Comparison of ENCODE assay signal across 14 cellular contexts in the genomic region with DNA sequence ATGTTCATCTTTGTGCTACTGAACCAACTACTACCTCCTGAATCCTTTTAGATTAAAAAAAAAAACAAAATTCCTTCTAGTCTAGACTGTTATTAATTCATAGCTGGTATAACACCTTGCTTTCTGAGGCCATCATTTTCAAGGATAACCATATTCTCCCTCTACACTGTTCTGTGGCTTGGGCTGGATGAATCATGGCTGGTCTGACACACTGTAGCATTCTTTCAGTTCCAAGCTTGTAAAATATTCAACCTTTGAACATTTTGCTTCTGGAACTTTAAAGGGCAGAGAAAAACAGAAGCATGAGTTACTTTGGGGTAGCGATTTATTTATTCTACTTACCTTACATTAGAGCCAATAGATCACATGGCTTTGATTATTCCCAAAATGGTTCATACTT. TPM values are rescaled to one million over a fixed set of nuclear protein-coding genes. Genes with fewer than 3 reads are reported as not detected.
DNase-seq lines count a peak whose midpoint lies in the region; TF ChIP-seq lines count a peak whose summit lies in the region.
"Had no signal": no experiment of that assay in that cellular context is flagged by ENCODE, and none has a peak within 500 bp of the region (broad histone marks: within the 10 kb centered on the region; RNA-seq: fewer than 3 reads in every experiment).

No MANE protein-coding gene starts in this region.

- intact Hi-C loops in Caco-2 (cut with micrococcal nuclease; ENCODE audit: unreplicated experiment), result no loop called here

- DNase-seq in Caco-2 (peak in 1 of 2 experiments; percentile 14), HuH-7 (ENCODE audit: low spot score) (peak; percentile 44), cardiac fibroblast (ENCODE audit: low read depth in 2 of 2) (peak; percentile 31 to 63), myocyte (ENCODE audit: low read depth) (peak; percentile 33), neural progenitor cell (ENCODE audit: low spot score) (no peak), MV-4-11 (lab: John Stamatoyannopoulos, UW) (no peak)
- no peak for DNase-seq in activated CD8-positive, alpha-beta memory T cell treated with anti-CD3 and anti-CD28 coated beads, Interleukin-2, amount 50 U/mL, for 4 hours
- DNase-seq: activated CD4-positive, alpha-beta T cell treated with anti-CD3 and anti-CD28 coated beads for 4 hours; kidney; NCI-H345; stomach had no signal

- H3K4me1 Mint-ChIP-seq in Caco-2 (ENCODE audit: low read depth, unreplicated experiment) (peaks cover 30% of the 10 kb centered on the region), neural progenitor cell (no peaks in the 10 kb centered on the region)
- H3K4me1 Mint-ChIP-seq: nephron had no signal

- H3F3A ChIP-seq in neural progenitor cell (ENCODE audit: low read depth), result no peaks in the 10 kb centered on the region

- no peaks in the 10 kb centered on the region for H3K27me3 ChIP-seq in Caco-2 (replicated peaks; ENCODE audit: control insufficient read depth, insufficient read depth, low read length)
- H3K27me3 ChIP-seq in neural progenitor cell, result no peaks in the 10 kb centered on the region
- H3K27me3 ChIP-seq: SJSA1, stomach had no signal

- H3K9me3 Mint-ChIP-seq in Caco-2 (ENCODE audit: unreplicated experiment) (no peaks in the 10 kb centered on the region), neural progenitor cell (peaks cover 6% of the 10 kb centered on the region)

- H3K36me3 Mint-ChIP-seq in Caco-2 (ENCODE audit: insufficient read depth, unreplicated experiment), result peaks cover 12% of the 10 kb centered on the region
- peaks cover 8% of the 10 kb centered on the region for H3K36me3 Mint-ChIP-seq in neural progenitor cell

- CTCF ChIA-PET in Caco-2 (lab: Charles Lee), result interaction anchor here (0.8 kb wide), 1 partner anchor 12 kb away, joined by 3 read pairs; no protein-coding TSS in a partner anchor

- H3K27me3 Mint-ChIP-seq in Caco-2 (ENCODE audit: insufficient read depth, unreplicated experiment) (no peaks in the 10 kb centered on the region), neural progenitor cell (ENCODE audit: insufficient read depth, low read depth) (no peaks in the 10 kb centered on the region)

- H3K9ac ChIP-seq in neural progenitor cell, result no peak overlapping the region
- H3K9ac ChIP-seq: KMS-11 had no signal

- H3K9me3 ChIP-seq in Caco-2 (no peaks in the 10 kb centered on the region), neural progenitor cell (ENCODE audit: low read depth) (no peaks in the 10 kb centered on the region)
- H3K9me3 ChIP-seq: SJSA1, stomach had no signal

- peak overlapping the region; percentile 77 for H3K27ac Mint-ChIP-seq in Caco-2 (ENCODE audit: unreplicated experiment)
- no peak overlapping the region for H3K27ac Mint-ChIP-seq in neural progenitor cell
- H3K27ac Mint-ChIP-seq: nephron had no signal

- H3K4me3 ChIP-seq in Caco-2 (ENCODE audit: low read depth, low read length) (no peak overlapping the region), cardiac fibroblast (replicated peaks in 1 of 2; ENCODE audit: low read depth in 2 of 2, low read length in 2 of 2) (no peak overlapping the region), neural progenitor cell (no peak overlapping the region)
- H3K4me3 ChIP-seq: SJSA1, stomach had no signal

- H3K36me3 ChIP-seq in Caco-2 (ENCODE audit: control insufficient read depth, insufficient read depth, low read length) (no peaks in the 10 kb centered on the region), neural progenitor cell (peaks cover 6% of the 10 kb centered on the region)
- H3K36me3 ChIP-seq: SJSA1 had no signal

- H4K20me1 ChIP-seq in neural progenitor cell (ENCODE audit: low read depth), result no peaks in the 10 kb centered on the region

- H3K4me3 Mint-ChIP-seq in Caco-2 (ENCODE audit: unreplicated experiment) (no peak overlapping the region), neural progenitor cell (no peak overlapping the region)
- H3K4me3 Mint-ChIP-seq: nephron had no signal

- no peak overlapping the region for H3K4me2 ChIP-seq in neural progenitor cell
- H3K4me2 ChIP-seq: KMS-11 had no signal

- H2AFZ ChIP-seq in neural progenitor cell (replicated peaks), result no peak overlapping the region

- peaks cover 47% of the 10 kb centered on the region for H3K4me1 ChIP-seq in Caco-2
- no peaks in the 10 kb centered on the region for H3K4me1 ChIP-seq in neural progenitor cell
- H3K4me1 ChIP-seq: SJSA1 had no signal

- no peak overlapping the region for H3K27ac ChIP-seq in neural progenitor cell
- H3K27ac ChIP-seq: KMS-11, SJSA1, stomach had no signal

- BruUV-seq in Caco-2 (replicated peaks; lab: Mats Ljungman, UMichigan), result no TSS peak

- POLR2A ChIA-PET in Caco-2 (lab: Charles Lee), result no interaction called here

- peaks cover 18% of the 10 kb centered on the region for H3K79me2 ChIP-seq in neural progenitor cell (ENCODE audit: low read depth)

- TF ChIP-seq CTCF in Caco-2 (IDR thresholded peaks at IDR 0.05; ENCODE audit: insufficient read depth in 1 of 2, low read depth in 1 of 2, low read length in 1 of 2, severe bottlenecking in 1 of 2, unreplicated experiment in 1 of 2) (no peak), cardiac fibroblast (IDR thresholded peaks at IDR 0.05; ENCODE audit: low read depth, low read length) (no peak), neural progenitor cell (IDR thresholded peaks at IDR 0.05) (no peak)

RNA-seq across cellular contexts. Expression of gene HSPBAP1, which starts 7.6 kb away (rescaled TPM):
- total RNA-seq in Caco-2 (2022) (9.9 and 13.1 TPM in 2 replicates), myocyte (5.4 and 7.6 TPM in 2 replicates), neural progenitor cell (ENCODE audit: low replicate concordance) (11.1 and 15.0 TPM in 2 replicates)
- 3.5 TPM for polyA plus RNA-seq in myocyte (2012)

RNA-seq across cellular contexts. Expression of gene SLC49A4, which starts 8.8 kb away (rescaled TPM):
- 35.0 and 41.6 TPM in 2 replicates for total RNA-seq in Caco-2 (2022)
- 16.7 and 23.1 TPM in 2 replicates for total RNA-seq in myocyte
- polyA plus RNA-seq in myocyte (2012), result 12.4 TPM
- 20.9 and 21.6 TPM in 2 replicates for total RNA-seq in neural progenitor cell (ENCODE audit: low replicate concordance)

Comparison
In these comparisons a context has a peak if more than half of its experiments do, and no peak if none do; other contexts are left out.
1. DNase-seq: peak in HuH-7 (single experiment), cardiac fibroblast (2 of 2) and myocyte (single experiment); none in neural progenitor cell (single experiment), MV-4-11 (single experiment) and activated CD8-positive, alpha-beta memory T cell treated with anti-CD3 and anti-CD28 coated beads, Interleukin-2, amount 50 U/mL, for 4 hours (single experiment).